In the genomic region with DNA sequence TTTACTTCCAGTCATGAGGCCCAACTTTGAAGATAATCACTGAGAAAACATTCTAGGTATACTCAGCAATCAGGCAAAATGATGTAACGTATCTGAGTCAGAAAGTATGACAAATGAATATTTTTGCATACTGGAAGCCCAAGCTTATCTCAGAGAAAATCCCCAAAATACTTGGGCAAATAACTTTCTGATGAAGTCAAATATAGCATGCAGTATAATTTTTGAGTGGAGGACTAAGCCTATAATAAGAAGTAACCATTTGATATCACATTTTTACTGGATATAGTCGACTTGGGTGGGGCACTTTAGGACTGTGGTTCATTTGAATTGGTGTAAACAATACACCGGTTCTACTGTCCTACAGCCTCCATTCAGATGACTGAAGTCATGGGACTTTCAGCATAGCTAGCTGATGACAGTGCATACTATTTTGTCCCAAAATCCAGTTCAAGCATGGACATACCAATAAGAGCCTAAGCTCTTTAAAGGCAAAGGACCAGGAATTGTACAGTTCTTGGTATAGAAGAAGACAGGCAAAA, we compare ENCODE assay signal across 9 cellular contexts. TPM values are rescaled to one million over a fixed set of nuclear protein-coding genes. Genes with fewer than 3 reads are reported as not detected.
DNase-seq lines count a peak whose midpoint lies in the region; ATAC-seq and TF ChIP-seq lines count a peak whose summit lies in the region.
"Had no signal": no experiment of that assay in that cellular context is flagged by ENCODE, and none has a peak within 500 bp of the region (broad histone marks: within the 10 kb centered on the region; RNA-seq: fewer than 3 reads in every experiment).

No MANE protein-coding gene starts in this region.

- H3K36me3 ChIP-seq in osteoblast (ENCODE audit: insufficient read depth, low read length), result peaks cover 8% of the 10 kb centered on the region
- H3K36me3 ChIP-seq in upper lobe of right lung, result peaks cover 3% of the 10 kb centered on the region
- H3K36me3 ChIP-seq in testis (ENCODE audit: low read depth, missing control alignments), result no peaks in the 10 kb centered on the region

- H3K79me2 ChIP-seq in osteoblast (ENCODE audit: insufficient read depth, low read length), result peaks cover 21% of the 10 kb centered on the region

- H4K20me1 ChIP-seq in osteoblast (ENCODE audit: insufficient read depth, low read length), result peaks cover 5% of the 10 kb centered on the region

- H3K4me1 ChIP-seq in osteoblast (ENCODE audit: insufficient read depth, low read length) (peaks cover 36% of the 10 kb centered on the region), upper lobe of right lung (peaks cover 19% of the 10 kb centered on the region), testis (peaks cover 10% of the 10 kb centered on the region)

- no peak overlapping the region for H3K4me3 ChIP-seq in cardiac fibroblast (replicated peaks in 1 of 2; ENCODE audit: low read depth in 2 of 2, low read length in 2 of 2)
- H3K4me3 ChIP-seq in osteoblast (ENCODE audit: insufficient read depth, low read length), result peak overlapping the region; percentile 47
- no peak overlapping the region for H3K4me3 ChIP-seq in upper lobe of right lung
- no peak overlapping the region for H3K4me3 ChIP-seq in testis

- H3K9me3 ChIP-seq in osteoblast (ENCODE audit: low read depth, low read length), result no peaks in the 10 kb centered on the region
- no peaks in the 10 kb centered on the region for H3K9me3 ChIP-seq in upper lobe of right lung
- H3K9me3 ChIP-seq in testis, result no peaks in the 10 kb centered on the region

- H3K27me3 ChIP-seq in osteoblast (ENCODE audit: insufficient read depth, low read length) (no peaks in the 10 kb centered on the region), upper lobe of right lung (no peaks in the 10 kb centered on the region), testis (no peaks in the 10 kb centered on the region)

- peak overlapping the region; percentile 83 for H3K4me2 ChIP-seq in osteoblast (ENCODE audit: insufficient read depth, low read length)

- TF ChIP-seq CTCF in cardiac fibroblast (IDR thresholded peaks at IDR 0.05; ENCODE audit: low read depth, low read length), result no peak
- TF ChIP-seq CTCF in osteoblast (IDR thresholded peaks at IDR 0.05; ENCODE audit: extremely low read depth, low read depth, low read length), result no peak
- TF ChIP-seq CTCF in upper lobe of right lung (IDR thresholded peaks at IDR 0.05), result no peak
- TF ChIP-seq CTCF in GM20000 (IDR thresholded peaks at IDR 0.05; ENCODE audit: extremely low read depth, missing control alignments), result no peak
- no peak for TF ChIP-seq CTCF in testis (IDR thresholded peaks at IDR 0.05)

- no peak for TF ChIP-seq POLR2A in testis (IDR thresholded peaks at IDR 0.05)

- no peak overlapping the region for H2AFZ ChIP-seq in osteoblast (ENCODE audit: low read length)

- intact Hi-C loops in upper lobe of right lung (cut with DNase I) (no loop called here), testis (cut with DNase I; ENCODE audit: low total_unique reads) (loop anchor here (10.0 kb wide), 1 partner anchor 148 kb away; no protein-coding TSS in a partner anchor)

- 77 to 82% methylated on average over 3 of the region's 3 CpGs for WGBS in testis, 2 donors

- no peak for ATAC-seq in upper lobe of right lung

- DNase-seq in Daoy (ENCODE audit: low read depth) (peak; percentile 79), NCI-H460 (ENCODE audit: extremely low read depth, low read depth) (peak; percentile 41), cardiac fibroblast (ENCODE audit: low read depth in 2 of 2) (peak; percentile 80 to 96), osteoblast (ENCODE audit: insufficient read length, low spot score, missing footprints) (peak; percentile 76), upper lobe of right lung (no peak), GM20000 (ENCODE audit: low spot score) (no peak), testis (no peak), HuH-7 (ENCODE audit: low spot score) (no peak)
- DNase-seq: NCI-H2171 treated with DMSO at 0.1 percent for 48 hours had no signal

- H3K27ac ChIP-seq in osteoblast (ENCODE audit: low read depth, low read length) (peak overlapping the region; percentile 89), upper lobe of right lung (no peak overlapping the region), testis (no peak overlapping the region)

RNA-seq across cellular contexts. Expression of gene GADD45A, which starts 2.3 kb away (rescaled TPM):
- total RNA-seq in Daoy (2014; rRNA removed; shearing (Covaris generic)), result 81.7 and 82.6 TPM in 2 replicates
- 124 and 137 TPM in 2 replicates for total RNA-seq in NCI-H460 (2014; rRNA removed; shearing (Covaris generic))
- 48.2 and 53.2 TPM in 2 replicates for polyA plus RNA-seq in NCI-H460 (2014; cell fraction: nucleus; rRNA removed)
- 48.0 and 48.9 TPM in 2 replicates for total RNA-seq in osteoblast
- total RNA-seq in upper lobe of right lung, result 16.4 TPM
- total RNA-seq in testis, result 10 to 100 TPM; 29.8 to 47.0 TPM
- polyA plus RNA-seq in testis (ENCODE audit: insufficient read depth, low read depth, low replicate concordance), result 14.9 TPM

Comparison
In these comparisons a context has a peak if more than half of its experiments do, and no peak if none do; other contexts are left out.
1. DNase-seq: peak in Daoy (single experiment), NCI-H460 (single experiment), cardiac fibroblast (2 of 2) and osteoblast (single experiment); none in upper lobe of right lung (single experiment), GM20000 (single experiment), testis (single experiment) and HuH-7 (single experiment).